1 cellular context compared by ENCODE assay signal in the genomic region with DNA sequence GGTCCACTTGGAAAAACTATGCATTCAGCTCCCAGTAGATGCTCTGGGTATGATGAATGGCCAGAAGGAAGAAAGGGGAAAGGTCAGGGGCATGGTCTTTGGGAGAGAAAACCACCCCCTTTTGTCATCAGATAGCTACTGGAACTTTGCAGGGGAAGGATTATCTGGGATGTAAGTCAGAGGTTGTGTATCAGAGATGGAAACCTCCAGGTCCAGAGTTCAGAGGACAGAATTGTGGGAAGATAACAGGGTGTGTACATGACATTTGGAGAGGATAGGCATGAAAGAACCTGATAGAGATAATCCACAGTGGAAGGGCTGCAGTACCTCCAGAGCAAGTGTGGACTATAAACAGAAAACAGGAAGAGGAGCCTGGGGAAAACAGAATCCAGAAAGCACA.
TF ChIP-seq lines count a peak whose summit lies in the region.

No MANE protein-coding gene starts in this region.

TF ChIP-seq in HepG2, 621 proteins besides CTCF, POLR2A, EP300 and RAD21 (continued from another document and continues in another):
- TF ChIP-seq, protein P1, sequence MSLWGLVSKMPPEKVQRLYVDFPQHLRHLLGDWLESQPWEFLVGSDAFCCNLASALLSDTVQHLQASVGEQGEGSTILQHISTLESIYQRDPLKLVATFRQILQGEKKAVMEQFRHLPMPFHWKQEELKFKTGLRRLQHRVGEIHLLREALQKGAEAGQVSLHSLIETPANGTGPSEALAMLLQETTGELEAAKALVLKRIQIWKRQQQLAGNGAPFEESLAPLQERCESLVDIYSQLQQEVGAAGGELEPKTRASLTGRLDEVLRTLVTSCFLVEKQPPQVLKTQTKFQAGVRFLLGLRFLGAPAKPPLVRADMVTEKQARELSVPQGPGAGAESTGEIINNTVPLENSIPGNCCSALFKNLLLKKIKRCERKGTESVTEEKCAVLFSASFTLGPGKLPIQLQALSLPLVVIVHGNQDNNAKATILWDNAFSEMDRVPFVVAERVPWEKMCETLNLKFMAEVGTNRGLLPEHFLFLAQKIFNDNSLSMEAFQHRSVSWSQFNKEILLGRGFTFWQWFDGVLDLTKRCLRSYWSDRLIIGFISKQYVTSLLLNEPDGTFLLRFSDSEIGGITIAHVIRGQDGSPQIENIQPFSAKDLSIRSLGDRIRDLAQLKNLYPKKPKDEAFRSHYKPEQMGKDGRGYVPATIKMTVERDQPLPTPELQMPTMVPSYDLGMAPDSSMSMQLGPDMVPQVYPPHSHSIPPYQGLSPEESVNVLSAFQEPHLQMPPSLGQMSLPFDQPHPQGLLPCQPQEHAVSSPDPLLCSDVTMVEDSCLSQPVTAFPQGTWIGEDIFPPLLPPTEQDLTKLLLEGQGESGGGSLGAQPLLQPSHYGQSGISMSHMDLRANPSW (CRISPR knock-in tag; IDR thresholded peaks at IDR 0.05; ENCODE audit: borderline replicate concordance), result 0 out of 2 replicates have a peak, but pooled peaks have one; percentile 61
- TF ChIP-seq, protein P2, sequence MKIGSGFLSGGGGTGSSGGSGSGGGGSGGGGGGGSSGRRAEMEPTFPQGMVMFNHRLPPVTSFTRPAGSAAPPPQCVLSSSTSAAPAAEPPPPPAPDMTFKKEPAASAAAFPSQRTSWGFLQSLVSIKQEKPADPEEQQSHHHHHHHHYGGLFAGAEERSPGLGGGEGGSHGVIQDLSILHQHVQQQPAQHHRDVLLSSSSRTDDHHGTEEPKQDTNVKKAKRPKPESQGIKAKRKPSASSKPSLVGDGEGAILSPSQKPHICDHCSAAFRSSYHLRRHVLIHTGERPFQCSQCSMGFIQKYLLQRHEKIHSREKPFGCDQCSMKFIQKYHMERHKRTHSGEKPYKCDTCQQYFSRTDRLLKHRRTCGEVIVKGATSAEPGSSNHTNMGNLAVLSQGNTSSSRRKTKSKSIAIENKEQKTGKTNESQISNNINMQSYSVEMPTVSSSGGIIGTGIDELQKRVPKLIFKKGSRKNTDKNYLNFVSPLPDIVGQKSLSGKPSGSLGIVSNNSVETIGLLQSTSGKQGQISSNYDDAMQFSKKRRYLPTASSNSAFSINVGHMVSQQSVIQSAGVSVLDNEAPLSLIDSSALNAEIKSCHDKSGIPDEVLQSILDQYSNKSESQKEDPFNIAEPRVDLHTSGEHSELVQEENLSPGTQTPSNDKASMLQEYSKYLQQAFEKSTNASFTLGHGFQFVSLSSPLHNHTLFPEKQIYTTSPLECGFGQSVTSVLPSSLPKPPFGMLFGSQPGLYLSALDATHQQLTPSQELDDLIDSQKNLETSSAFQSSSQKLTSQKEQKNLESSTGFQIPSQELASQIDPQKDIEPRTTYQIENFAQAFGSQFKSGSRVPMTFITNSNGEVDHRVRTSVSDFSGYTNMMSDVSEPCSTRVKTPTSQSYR (CRISPR knock-in tag; IDR thresholded peaks at IDR 0.05; ENCODE audit: borderline replicate concordance), result peak; percentile 41; the same call in 1 of the 2 replicates
- TF ChIP-seq HNF4G (IDR thresholded peaks at IDR 0.05; ENCODE audit: borderline replicate concordance, low read depth, low read length) (peak; percentile 56; the same call in 1 of the 2 replicates), HNF4G (CRISPR knock-in tag; IDR thresholded peaks at IDR 0.05; ENCODE audit: borderline replicate concordance, low read depth) (peak; percentile 74; the same call in 1 of the 2 replicates), SOX6 (IDR thresholded peaks at IDR 0.05) (no peak), SOX6 (CRISPR knock-in tag; IDR thresholded peaks at IDR 0.05) (peak; percentile 91), NFIC (IDR thresholded peaks at IDR 0.05; ENCODE audit: low read length) (peak; percentile 66; the same call in 1 of the 2 replicates), KAT8 (CRISPR knock-in tag; IDR thresholded peaks at IDR 0.05) (peak; percentile 55; the same call in 1 of the 2 replicates), DPF2 (CRISPR knock-in tag; IDR thresholded peaks at IDR 0.05; ENCODE audit: borderline replicate concordance, low read depth) (0 out of 2 replicates have a peak, but pooled peaks have one; percentile 22), NKX3-1 (CRISPR knock-in tag; IDR thresholded peaks at IDR 0.05) (no peak), PITX1 (CRISPR knock-in tag; IDR thresholded peaks at IDR 0.05) (peak; percentile 90), FOXJ3 (CRISPR knock-in tag; IDR thresholded peaks at IDR 0.05; ENCODE audit: borderline replicate concordance) (peak; percentile 44; the same call in 1 of the 2 replicates), ELF4 (CRISPR knock-in tag; IDR thresholded peaks at IDR 0.05; ENCODE audit: borderline replicate concordance) (no peak), SALL1 (CRISPR knock-in tag; IDR thresholded peaks at IDR 0.05) (peak; percentile 36; the same call in 1 of the 2 replicates), SIX1 (CRISPR knock-in tag; IDR thresholded peaks at IDR 0.05; ENCODE audit: borderline replicate concordance) (0 out of 2 replicates have a peak, but pooled peaks have one; percentile 48), PHF21A (CRISPR knock-in tag; IDR thresholded peaks at IDR 0.05) (peak; percentile 62; the same call in 1 of the 2 replicates), ISL2 (CRISPR knock-in tag; IDR thresholded peaks at IDR 0.05) (peak; percentile 24; the same call in 1 of the 2 replicates), STAG1 (CRISPR knock-in tag; IDR thresholded peaks at IDR 0.05) (peak; percentile 38), IKZF4 (CRISPR knock-in tag; IDR thresholded peaks at IDR 0.05; ENCODE audit: borderline replicate concordance, low read depth, not compliant biosample characterization) (no peak), HMG20A (CRISPR knock-in tag; IDR thresholded peaks at IDR 0.05; ENCODE audit: borderline replicate concordance) (peak; percentile 69; the same call in 1 of the 2 replicates)
- TF ChIP-seq, protein P3, sequence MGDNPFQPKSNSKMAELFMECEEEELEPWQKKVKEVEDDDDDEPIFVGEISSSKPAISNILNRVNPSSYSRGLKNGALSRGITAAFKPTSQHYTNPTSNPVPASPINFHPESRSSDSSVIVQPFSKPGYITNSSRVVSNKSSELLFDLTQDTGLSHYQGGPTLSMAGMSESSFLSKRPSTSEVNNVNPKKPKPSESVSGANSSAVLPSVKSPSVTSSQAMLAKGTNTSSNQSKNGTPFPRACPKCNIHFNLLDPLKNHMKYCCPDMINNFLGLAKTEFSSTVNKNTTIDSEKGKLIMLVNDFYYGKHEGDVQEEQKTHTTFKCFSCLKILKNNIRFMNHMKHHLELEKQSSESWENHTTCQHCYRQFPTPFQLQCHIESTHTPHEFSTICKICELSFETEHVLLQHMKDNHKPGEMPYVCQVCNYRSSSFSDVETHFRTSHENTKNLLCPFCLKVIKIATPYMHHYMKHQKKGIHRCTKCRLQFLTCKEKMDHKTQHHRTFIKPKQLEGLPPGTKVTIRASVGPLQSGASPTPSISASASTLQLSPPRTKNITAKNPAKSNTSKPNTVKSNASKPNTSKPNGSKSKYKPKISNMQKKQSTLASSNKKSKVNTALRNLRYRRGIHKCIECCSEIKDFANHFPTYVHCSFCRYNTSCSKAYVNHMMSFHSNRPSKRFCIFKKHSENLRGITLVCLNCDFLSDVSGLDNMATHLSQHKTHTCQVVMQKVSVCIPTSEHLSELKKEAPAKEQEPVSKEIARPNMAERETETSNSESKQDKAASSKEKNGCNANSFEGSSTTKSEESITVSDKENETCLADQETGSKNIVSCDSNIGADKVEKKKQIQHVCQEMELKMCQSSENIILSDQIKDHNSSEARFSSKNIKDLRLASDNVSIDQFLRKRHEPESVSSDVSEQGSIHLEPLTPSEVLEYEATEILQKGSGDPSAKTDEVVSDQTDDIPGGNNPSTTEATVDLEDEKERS (CRISPR knock-in tag; IDR thresholded peaks at IDR 0.05), result no peak
- TF ChIP-seq, protein P4, sequence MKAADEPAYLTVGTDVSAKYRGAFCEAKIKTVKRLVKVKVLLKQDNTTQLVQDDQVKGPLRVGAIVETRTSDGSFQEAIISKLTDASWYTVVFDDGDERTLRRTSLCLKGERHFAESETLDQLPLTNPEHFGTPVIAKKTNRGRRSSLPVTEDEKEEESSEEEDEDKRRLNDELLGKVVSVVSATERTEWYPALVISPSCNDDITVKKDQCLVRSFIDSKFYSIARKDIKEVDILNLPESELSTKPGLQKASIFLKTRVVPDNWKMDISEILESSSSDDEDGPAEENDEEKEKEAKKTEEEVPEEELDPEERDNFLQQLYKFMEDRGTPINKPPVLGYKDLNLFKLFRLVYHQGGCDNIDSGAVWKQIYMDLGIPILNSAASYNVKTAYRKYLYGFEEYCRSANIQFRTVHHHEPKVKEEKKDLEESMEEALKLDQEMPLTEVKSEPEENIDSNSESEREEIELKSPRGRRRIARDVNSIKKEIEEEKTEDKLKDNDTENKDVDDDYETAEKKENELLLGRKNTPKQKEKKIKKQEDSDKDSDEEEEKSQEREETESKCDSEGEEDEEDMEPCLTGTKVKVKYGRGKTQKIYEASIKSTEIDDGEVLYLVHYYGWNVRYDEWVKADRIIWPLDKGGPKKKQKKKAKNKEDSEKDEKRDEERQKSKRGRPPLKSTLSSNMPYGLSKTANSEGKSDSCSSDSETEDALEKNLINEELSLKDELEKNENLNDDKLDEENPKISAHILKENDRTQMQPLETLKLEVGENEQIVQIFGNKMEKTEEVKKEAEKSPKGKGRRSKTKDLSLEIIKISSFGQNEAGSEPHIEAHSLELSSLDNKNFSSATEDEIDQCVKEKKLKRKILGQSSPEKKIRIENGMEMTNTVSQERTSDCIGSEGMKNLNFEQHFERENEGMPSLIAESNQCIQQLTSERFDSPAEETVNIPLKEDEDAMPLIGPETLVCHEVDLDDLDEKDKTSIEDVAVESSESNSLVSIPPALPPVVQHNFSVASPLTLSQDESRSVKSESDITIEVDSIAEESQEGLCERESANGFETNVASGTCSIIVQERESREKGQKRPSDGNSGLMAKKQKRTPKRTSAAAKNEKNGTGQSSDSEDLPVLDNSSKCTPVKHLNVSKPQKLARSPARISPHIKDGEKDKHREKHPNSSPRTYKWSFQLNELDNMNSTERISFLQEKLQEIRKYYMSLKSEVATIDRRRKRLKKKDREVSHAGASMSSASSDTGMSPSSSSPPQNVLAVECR (CRISPR knock-in tag; IDR thresholded peaks at IDR 0.05; ENCODE audit: borderline replicate concordance), result peak; percentile 53; the same call in 1 of the 2 replicates
- TF ChIP-seq, protein P5, sequence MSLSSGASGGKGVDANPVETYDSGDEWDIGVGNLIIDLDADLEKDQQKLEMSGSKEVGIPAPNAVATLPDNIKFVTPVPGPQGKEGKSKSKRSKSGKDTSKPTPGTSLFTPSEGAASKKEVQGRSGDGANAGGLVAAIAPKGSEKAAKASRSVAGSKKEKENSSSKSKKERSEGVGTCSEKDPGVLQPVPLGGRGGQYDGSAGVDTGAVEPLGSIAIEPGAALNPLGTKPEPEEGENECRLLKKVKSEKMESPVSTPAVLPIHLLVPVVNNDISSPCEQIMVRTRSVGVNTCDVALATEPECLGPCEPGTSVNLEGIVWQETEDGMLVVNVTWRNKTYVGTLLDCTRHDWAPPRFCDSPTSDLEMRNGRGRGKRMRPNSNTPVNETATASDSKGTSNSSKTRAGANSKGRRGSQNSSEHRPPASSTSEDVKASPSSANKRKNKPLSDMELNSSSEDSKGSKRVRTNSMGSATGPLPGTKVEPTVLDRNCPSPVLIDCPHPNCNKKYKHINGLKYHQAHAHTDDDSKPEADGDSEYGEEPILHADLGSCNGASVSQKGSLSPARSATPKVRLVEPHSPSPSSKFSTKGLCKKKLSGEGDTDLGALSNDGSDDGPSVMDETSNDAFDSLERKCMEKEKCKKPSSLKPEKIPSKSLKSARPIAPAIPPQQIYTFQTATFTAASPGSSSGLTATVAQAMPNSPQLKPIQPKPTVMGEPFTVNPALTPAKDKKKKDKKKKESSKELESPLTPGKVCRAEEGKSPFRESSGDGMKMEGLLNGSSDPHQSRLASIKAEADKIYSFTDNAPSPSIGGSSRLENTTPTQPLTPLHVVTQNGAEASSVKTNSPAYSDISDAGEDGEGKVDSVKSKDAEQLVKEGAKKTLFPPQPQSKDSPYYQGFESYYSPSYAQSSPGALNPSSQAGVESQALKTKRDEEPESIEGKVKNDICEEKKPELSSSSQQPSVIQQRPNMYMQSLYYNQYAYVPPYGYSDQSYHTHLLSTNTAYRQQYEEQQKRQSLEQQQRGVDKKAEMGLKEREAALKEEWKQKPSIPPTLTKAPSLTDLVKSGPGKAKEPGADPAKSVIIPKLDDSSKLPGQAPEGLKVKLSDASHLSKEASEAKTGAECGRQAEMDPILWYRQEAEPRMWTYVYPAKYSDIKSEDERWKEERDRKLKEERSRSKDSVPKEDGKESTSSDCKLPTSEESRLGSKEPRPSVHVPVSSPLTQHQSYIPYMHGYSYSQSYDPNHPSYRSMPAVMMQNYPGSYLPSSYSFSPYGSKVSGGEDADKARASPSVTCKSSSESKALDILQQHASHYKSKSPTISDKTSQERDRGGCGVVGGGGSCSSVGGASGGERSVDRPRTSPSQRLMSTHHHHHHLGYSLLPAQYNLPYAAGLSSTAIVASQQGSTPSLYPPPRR (CRISPR knock-in tag; IDR thresholded peaks at IDR 0.05; ENCODE audit: borderline replicate concordance), result peak; percentile 71; the same call in 1 of the 2 replicates
- TF ChIP-seq, protein P6, sequence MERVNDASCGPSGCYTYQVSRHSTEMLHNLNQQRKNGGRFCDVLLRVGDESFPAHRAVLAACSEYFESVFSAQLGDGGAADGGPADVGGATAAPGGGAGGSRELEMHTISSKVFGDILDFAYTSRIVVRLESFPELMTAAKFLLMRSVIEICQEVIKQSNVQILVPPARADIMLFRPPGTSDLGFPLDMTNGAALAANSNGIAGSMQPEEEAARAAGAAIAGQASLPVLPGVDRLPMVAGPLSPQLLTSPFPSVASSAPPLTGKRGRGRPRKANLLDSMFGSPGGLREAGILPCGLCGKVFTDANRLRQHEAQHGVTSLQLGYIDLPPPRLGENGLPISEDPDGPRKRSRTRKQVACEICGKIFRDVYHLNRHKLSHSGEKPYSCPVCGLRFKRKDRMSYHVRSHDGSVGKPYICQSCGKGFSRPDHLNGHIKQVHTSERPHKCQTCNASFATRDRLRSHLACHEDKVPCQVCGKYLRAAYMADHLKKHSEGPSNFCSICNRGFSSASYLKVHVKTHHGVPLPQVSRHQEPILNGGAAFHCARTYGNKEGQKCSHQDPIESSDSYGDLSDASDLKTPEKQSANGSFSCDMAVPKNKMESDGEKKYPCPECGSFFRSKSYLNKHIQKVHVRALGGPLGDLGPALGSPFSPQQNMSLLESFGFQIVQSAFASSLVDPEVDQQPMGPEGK (CRISPR knock-in tag; IDR thresholded peaks at IDR 0.05), result peak; percentile 52; the same call in 1 of the 2 replicates
- TF ChIP-seq, protein P7, sequence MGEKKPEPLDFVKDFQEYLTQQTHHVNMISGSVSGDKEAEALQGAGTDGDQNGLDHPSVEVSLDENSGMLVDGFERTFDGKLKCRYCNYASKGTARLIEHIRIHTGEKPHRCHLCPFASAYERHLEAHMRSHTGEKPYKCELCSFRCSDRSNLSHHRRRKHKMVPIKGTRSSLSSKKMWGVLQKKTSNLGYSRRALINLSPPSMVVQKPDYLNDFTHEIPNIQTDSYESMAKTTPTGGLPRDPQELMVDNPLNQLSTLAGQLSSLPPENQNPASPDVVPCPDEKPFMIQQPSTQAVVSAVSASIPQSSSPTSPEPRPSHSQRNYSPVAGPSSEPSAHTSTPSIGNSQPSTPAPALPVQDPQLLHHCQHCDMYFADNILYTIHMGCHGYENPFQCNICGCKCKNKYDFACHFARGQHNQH (CRISPR knock-in tag; IDR thresholded peaks at IDR 0.05), result 0 out of 2 replicates have a peak, but pooled peaks have one; percentile 40
- TF ChIP-seq, protein P8, sequence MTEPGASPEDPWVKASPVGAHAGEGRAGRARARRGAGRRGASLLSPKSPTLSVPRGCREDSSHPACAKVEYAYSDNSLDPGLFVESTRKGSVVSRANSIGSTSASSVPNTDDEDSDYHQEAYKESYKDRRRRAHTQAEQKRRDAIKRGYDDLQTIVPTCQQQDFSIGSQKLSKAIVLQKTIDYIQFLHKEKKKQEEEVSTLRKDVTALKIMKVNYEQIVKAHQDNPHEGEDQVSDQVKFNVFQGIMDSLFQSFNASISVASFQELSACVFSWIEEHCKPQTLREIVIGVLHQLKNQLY (CRISPR knock-in tag; IDR thresholded peaks at IDR 0.05), result peak; percentile 23; the same call in 1 of the 2 replicates
